Comparison of ENCODE assay signal across 2 cellular contexts in genomic region chr5:98541641-98542040, GRCh38.
TF ChIP-seq lines count a peak whose summit lies in the region.

No MANE protein-coding gene starts in this region.

TF ChIP-seq in HEK293, 187 proteins besides CTCF, POLR2A, EP300 and RAD21 (continued from another document):
- TF ChIP-seq AEBP2 (tag by site-specific recombination; IDR thresholded peaks at IDR 0.05; ENCODE audit: borderline replicate concordance) (no peak), TRIM28 (IDR thresholded peaks at IDR 0.05; ENCODE audit: borderline replicate concordance, low read length) (peak; percentile 78; the same call in 1 of the 2 replicates), ZBTB21 (tag by site-specific recombination; IDR thresholded peaks at IDR 0.05) (no peak), ZNF2 (tag by site-specific recombination; IDR thresholded peaks at IDR 0.05) (no peak), SETDB1 (IDR thresholded peaks at IDR 0.05; ENCODE audit: insufficient read length, low read length) (peak; percentile 92), INSM2 (tag by site-specific recombination; IDR thresholded peaks at IDR 0.05) (no peak), ZNF529 (tag by site-specific recombination; IDR thresholded peaks at IDR 0.05; ENCODE audit: insufficient replicate concordance) (peak; percentile 89), GFI1B (tag by site-specific recombination; IDR thresholded peaks at IDR 0.05) (no peak), KLF17 (tag by site-specific recombination; IDR thresholded peaks at IDR 0.05) (no peak), ZNF416 (tag by site-specific recombination; IDR thresholded peaks at IDR 0.05) (no peak)

TF ChIP-seq in SK-N-SH treated with all-trans-retinoic acid at 6 μM for 48 hours, 23 proteins besides CTCF, POLR2A, EP300 and RAD21 (continued from another document):
- TF ChIP-seq, protein P1, sequence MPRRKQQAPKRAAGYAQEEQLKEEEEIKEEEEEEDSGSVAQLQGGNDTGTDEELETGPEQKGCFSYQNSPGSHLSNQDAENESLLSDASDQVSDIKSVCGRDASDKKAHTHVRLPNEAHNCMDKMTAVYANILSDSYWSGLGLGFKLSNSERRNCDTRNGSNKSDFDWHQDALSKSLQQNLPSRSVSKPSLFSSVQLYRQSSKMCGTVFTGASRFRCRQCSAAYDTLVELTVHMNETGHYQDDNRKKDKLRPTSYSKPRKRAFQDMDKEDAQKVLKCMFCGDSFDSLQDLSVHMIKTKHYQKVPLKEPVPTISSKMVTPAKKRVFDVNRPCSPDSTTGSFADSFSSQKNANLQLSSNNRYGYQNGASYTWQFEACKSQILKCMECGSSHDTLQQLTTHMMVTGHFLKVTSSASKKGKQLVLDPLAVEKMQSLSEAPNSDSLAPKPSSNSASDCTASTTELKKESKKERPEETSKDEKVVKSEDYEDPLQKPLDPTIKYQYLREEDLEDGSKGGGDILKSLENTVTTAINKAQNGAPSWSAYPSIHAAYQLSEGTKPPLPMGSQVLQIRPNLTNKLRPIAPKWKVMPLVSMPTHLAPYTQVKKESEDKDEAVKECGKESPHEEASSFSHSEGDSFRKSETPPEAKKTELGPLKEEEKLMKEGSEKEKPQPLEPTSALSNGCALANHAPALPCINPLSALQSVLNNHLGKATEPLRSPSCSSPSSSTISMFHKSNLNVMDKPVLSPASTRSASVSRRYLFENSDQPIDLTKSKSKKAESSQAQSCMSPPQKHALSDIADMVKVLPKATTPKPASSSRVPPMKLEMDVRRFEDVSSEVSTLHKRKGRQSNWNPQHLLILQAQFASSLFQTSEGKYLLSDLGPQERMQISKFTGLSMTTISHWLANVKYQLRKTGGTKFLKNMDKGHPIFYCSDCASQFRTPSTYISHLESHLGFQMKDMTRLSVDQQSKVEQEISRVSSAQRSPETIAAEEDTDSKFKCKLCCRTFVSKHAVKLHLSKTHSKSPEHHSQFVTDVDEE (CRISPR knock-in tag; IDR thresholded peaks at IDR 0.05), result no peak
- TF ChIP-seq TCF4 (CRISPR knock-in tag; IDR thresholded peaks at IDR 0.05; ENCODE audit: borderline replicate concordance) (no peak), RARB (CRISPR knock-in tag; IDR thresholded peaks at IDR 0.05) (no peak), CSRNP3 (CRISPR knock-in tag; IDR thresholded peaks at IDR 0.05) (no peak), ZC3H10 (CRISPR knock-in tag; IDR thresholded peaks at IDR 0.05) (no peak), ISL1 (CRISPR knock-in tag; IDR thresholded peaks at IDR 0.05) (no peak), TOX (CRISPR knock-in tag; IDR thresholded peaks at IDR 0.05; ENCODE audit: borderline replicate concordance) (no peak), ZNF8 (CRISPR knock-in tag; IDR thresholded peaks at IDR 0.05) (no peak), SNAI2 (CRISPR knock-in tag; IDR thresholded peaks at IDR 0.05) (no peak)
- TF ChIP-seq, protein P2, sequence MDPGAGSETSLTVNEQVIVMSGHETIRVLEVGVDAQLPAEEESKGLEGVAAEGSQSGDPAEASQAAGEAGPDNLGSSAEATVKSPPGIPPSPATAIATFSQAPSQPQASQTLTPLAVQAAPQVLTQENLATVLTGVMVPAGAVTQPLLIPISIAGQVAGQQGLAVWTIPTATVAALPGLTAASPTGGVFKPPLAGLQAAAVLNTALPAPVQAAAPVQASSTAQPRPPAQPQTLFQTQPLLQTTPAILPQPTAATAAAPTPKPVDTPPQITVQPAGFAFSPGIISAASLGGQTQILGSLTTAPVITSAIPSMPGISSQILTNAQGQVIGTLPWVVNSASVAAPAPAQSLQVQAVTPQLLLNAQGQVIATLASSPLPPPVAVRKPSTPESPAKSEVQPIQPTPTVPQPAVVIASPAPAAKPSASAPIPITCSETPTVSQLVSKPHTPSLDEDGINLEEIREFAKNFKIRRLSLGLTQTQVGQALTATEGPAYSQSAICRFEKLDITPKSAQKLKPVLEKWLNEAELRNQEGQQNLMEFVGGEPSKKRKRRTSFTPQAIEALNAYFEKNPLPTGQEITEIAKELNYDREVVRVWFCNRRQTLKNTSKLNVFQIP (CRISPR knock-in tag; IDR thresholded peaks at IDR 0.05; ENCODE audit: borderline replicate concordance, low read depth), result no peak
- TF ChIP-seq, protein P3, sequence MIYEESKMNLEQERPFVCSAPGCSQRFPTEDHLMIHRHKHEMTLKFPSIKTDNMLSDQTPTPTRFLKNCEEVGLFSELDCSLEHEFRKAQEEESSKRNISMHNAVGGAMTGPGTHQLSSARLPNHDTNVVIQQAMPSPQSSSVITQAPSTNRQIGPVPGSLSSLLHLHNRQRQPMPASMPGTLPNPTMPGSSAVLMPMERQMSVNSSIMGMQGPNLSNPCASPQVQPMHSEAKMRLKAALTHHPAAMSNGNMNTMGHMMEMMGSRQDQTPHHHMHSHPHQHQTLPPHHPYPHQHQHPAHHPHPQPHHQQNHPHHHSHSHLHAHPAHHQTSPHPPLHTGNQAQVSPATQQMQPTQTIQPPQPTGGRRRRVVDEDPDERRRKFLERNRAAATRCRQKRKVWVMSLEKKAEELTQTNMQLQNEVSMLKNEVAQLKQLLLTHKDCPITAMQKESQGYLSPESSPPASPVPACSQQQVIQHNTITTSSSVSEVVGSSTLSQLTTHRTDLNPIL (CRISPR knock-in tag; IDR thresholded peaks at IDR 0.05; ENCODE audit: low read depth), result no peak
